ENCODE assay signal across 13 cellular contexts in the genomic region with DNA sequence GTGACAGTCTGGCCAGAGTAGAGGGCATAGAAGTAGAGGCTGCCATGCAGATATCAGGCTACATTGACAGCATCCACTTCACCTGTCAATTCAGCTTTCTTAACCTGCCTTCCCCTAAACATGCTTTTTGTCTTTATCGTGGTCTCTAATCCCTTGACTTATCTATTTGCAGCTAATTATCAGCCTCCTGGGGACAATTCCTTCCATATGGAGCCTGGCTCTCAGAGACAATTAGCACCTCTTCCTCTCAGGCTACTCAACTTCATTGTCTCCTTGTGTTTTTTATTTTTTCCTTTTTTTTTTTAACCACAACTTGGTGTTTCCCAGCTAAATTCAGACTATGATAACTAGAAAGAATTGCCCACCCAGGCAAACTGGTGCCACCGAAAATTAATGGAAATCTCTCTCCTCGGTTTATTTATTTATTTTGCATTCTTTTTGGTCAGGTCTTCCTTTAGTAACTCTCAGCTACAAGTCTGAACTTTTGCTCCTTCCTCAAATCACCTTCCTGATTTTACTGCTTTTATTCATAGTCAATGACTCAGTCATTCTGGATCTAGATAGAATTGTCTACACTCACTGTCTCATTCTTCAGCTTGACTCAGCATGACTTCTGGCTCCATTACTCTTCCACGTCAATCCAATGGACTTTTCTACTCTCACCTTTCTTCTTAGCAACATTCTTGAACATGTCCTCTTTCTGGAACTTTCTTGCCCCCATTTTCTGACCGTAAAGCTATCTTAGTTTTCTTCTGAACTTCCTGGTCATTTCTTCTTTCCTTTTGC.
A peak's percentile ranks its signal among the peaks of the same experiment; 100 is the strongest.
DNase-seq lines count a peak whose midpoint lies in the region; ATAC-seq and TF ChIP-seq lines count a peak whose summit lies in the region.
"Had no signal": no experiment of that assay in that cellular context is flagged by ENCODE, and none has a peak within 500 bp of the region (broad histone marks: within the 10 kb centered on the region; RNA-seq: fewer than 3 reads in every experiment).

No MANE protein-coding gene starts in this region.

- H3K27me3 ChIP-seq in CD4-positive, alpha-beta T cell (ENCODE audit: control insufficient read depth, insufficient read depth, low read length), result no peaks in the 10 kb centered on the region
- H3K27me3 ChIP-seq: uterus had no signal

- no peaks in the 10 kb centered on the region for H3K36me3 Mint-ChIP-seq in CD4-positive, alpha-beta T cell (ENCODE audit: low read depth)
- H3K36me3 Mint-ChIP-seq: CD4-positive, alpha-beta memory T cell; natural killer cell had no signal

- H3K27ac Mint-ChIP-seq in CD4-positive, alpha-beta T cell, result no peak overlapping the region
- H3K27ac Mint-ChIP-seq: CD4-positive, alpha-beta memory T cell; natural killer cell had no signal

- no peaks in the 10 kb centered on the region for H3K9me3 ChIP-seq in CD4-positive, alpha-beta T cell (ENCODE audit: control insufficient read depth, low read length)
- H3K9me3 ChIP-seq: uterus had no signal

- H3K9me3 Mint-ChIP-seq in CD4-positive, alpha-beta T cell, result no peaks in the 10 kb centered on the region

- CTCF ChIA-PET in CD4-positive, alpha-beta T cell (lab: Charles Lee), result no interaction called here

- H3K27me3 Mint-ChIP-seq in CD4-positive, alpha-beta T cell, result no peaks in the 10 kb centered on the region
- H3K27me3 Mint-ChIP-seq: CD4-positive, alpha-beta memory T cell had no signal

- POLR2A ChIA-PET in CD4-positive, alpha-beta T cell (lab: Charles Lee), result no interaction called here

- no peak overlapping the region for H3K4me3 Mint-ChIP-seq in CD4-positive, alpha-beta T cell
- H3K4me3 Mint-ChIP-seq: CD4-positive, alpha-beta memory T cell; natural killer cell had no signal

- no peak overlapping the region for H3K27ac ChIP-seq in CD4-positive, alpha-beta T cell (ENCODE audit: low read depth, low read length)
- H3K27ac ChIP-seq: uterus had no signal

- no peaks in the 10 kb centered on the region for H3K4me1 Mint-ChIP-seq in CD4-positive, alpha-beta T cell (ENCODE audit: low read depth)
- H3K4me1 Mint-ChIP-seq: CD4-positive, alpha-beta memory T cell; natural killer cell had no signal

- DNase-seq in Daoy (ENCODE audit: low read depth) (peak; percentile 63), NCI-H524 treated with DMSO at 0.1 percent for 48 hours (lab: John Stamatoyannopoulos, UW) (peak; percentile 25), astrocyte of the hippocampus (ENCODE audit: low read depth, low spot score) (peak; percentile 47), kidney glomerular epithelial cell (lab: John Stamatoyannopoulos, UW) (peak; percentile 65), CD1c-positive myeloid dendritic cell (ENCODE audit: extremely low spot score) (no peak)
- no peak for DNase-seq in CD4-positive, alpha-beta T cell
- DNase-seq: amygdala; CD4-positive, alpha-beta memory T cell; natural killer cell; NCI-H187; uterus had no signal

- ATAC-seq in GM21786 (IDR thresholded peaks at IDR 0.05; ENCODE audit: unreplicated experiment) (no peak), HG03097 (IDR thresholded peaks at IDR 0.05; ENCODE audit: low FRiP score, unreplicated experiment) (no peak)
- ATAC-seq in CD4-positive, alpha-beta T cell (ENCODE audit: poor library complexity), result no peak
- ATAC-seq: natural killer cell had no signal

- intact Hi-C loops in CD4-positive, alpha-beta T cell (cut with DNase I, micrococcal nuclease), result no loop called here

- no peak for TF ChIP-seq CTCF in CD4-positive, alpha-beta T cell (IDR thresholded peaks at IDR 0.05)

Comparison
In these comparisons a context has a peak if more than half of its experiments do, and no peak if none do; other contexts are left out.
1. DNase-seq: peak in Daoy (single experiment), NCI-H524 treated with DMSO at 0.1 percent for 48 hours (single experiment), astrocyte of the hippocampus (single experiment) and kidney glomerular epithelial cell (single experiment); none in CD1c-positive myeloid dendritic cell (single experiment) and CD4-positive, alpha-beta T cell (0 of 10).